ENCODE assay signal across 1 cellular context in genomic region chr3:58143417-58144055, GRCh38.
TF ChIP-seq lines count a peak whose summit lies in the region.

No MANE protein-coding gene starts in this region.

TF ChIP-seq in HepG2, 621 proteins besides CTCF, POLR2A, EP300 and RAD21 (continued from another document and continues in another):
- no peak for TF ChIP-seq ZHX1 (CRISPR knock-in tag; IDR thresholded peaks at IDR 0.05; ENCODE audit: low read depth)
- TF ChIP-seq CSRNP1 (CRISPR knock-in tag; IDR thresholded peaks at IDR 0.05) = no peak
- TF ChIP-seq ZNF124 (CRISPR knock-in tag; IDR thresholded peaks at IDR 0.05) = no peak
- no peak for TF ChIP-seq POLR2AphosphoS2 (IDR thresholded peaks at IDR 0.05; ENCODE audit: low read depth, low read length)
- TF ChIP-seq HNRNPL (IDR thresholded peaks at IDR 0.05; ENCODE audit: low read depth, low read length) = no peak
- TF ChIP-seq ZC3H4 (CRISPR knock-in tag; IDR thresholded peaks at IDR 0.05; ENCODE audit: borderline replicate concordance) = no peak
- TF ChIP-seq ZNF24 (IDR thresholded peaks at IDR 0.05) = no peak
- no peak for TF ChIP-seq TEAD3 (CRISPR knock-in tag; optimal IDR thresholded peaks at IDR 0.05; ENCODE audit: borderline replicate concordance)
- TF ChIP-seq HDAC2 (CRISPR knock-in tag; IDR thresholded peaks at IDR 0.05) = peak; percentile 57; the same call in 1 of the 2 replicates
- no peak for TF ChIP-seq PHF8 (CRISPR knock-in tag; IDR thresholded peaks at IDR 0.05)
- TF ChIP-seq TFDP1 (CRISPR knock-in tag; IDR thresholded peaks at IDR 0.05; ENCODE audit: borderline replicate concordance) = no peak
- peak; percentile 66 for TF ChIP-seq BCL6 (CRISPR knock-in tag; IDR thresholded peaks at IDR 0.05)
- no peak for TF ChIP-seq ZNF746 (CRISPR knock-in tag; IDR thresholded peaks at IDR 0.05)
- 0 out of 2 replicates have a peak, but pooled peaks have one; percentile 21 for TF ChIP-seq MIER2 (CRISPR knock-in tag; IDR thresholded peaks at IDR 0.05)
- TF ChIP-seq ZNF331 (CRISPR knock-in tag; IDR thresholded peaks at IDR 0.05) = peak; percentile 75
- no peak for TF ChIP-seq HNRNPUL1 (IDR thresholded peaks at IDR 0.05; ENCODE audit: low read depth, low read length)
- no peak for TF ChIP-seq ZNF160 (CRISPR knock-in tag; IDR thresholded peaks at IDR 0.05)
- TF ChIP-seq NR2C2 (CRISPR knock-in tag; IDR thresholded peaks at IDR 0.05; ENCODE audit: borderline replicate concordance) = peak; percentile 57; the same call in 1 of the 2 replicates
- TF ChIP-seq PAX8 (CRISPR knock-in tag; IDR thresholded peaks at IDR 0.05; ENCODE audit: borderline replicate concordance) = no peak
- no peak for TF ChIP-seq CREB3 (CRISPR knock-in tag; IDR thresholded peaks at IDR 0.05)
- TF ChIP-seq ETV5 (CRISPR knock-in tag; IDR thresholded peaks at IDR 0.05; ENCODE audit: borderline replicate concordance) = no peak
- no peak for TF ChIP-seq ZNF772 (CRISPR knock-in tag; IDR thresholded peaks at IDR 0.05)
- TF ChIP-seq ZNF567 (CRISPR knock-in tag; IDR thresholded peaks at IDR 0.05; ENCODE audit: borderline replicate concordance) = no peak
- TF ChIP-seq KDM5A (IDR thresholded peaks at IDR 0.05; ENCODE audit: borderline replicate concordance, low read length) = no peak
- no peak for TF ChIP-seq ZNF709 (CRISPR knock-in tag; IDR thresholded peaks at IDR 0.05)
- no peak for TF ChIP-seq ZSCAN22 (CRISPR knock-in tag; IDR thresholded peaks at IDR 0.05)
- TF ChIP-seq NR3C1 (CRISPR knock-in tag; IDR thresholded peaks at IDR 0.05) = no peak
- TF ChIP-seq RARG (CRISPR knock-in tag; IDR thresholded peaks at IDR 0.05; ENCODE audit: low read depth) = no peak
- TF ChIP-seq USF2 (IDR thresholded peaks at IDR 0.05; ENCODE audit: low read depth, low read length) = no peak
- no peak for TF ChIP-seq USF2 (CRISPR knock-in tag; IDR thresholded peaks at IDR 0.05; ENCODE audit: borderline replicate concordance)
- TF ChIP-seq FOXO4 (CRISPR knock-in tag; conservative IDR thresholded peaks at IDR 0.05) = no peak
- TF ChIP-seq RNF2 (conservative IDR thresholded peaks at IDR 0.05; ENCODE audit: low read depth) = no peak
- no peak for TF ChIP-seq ZBTB25 (CRISPR knock-in tag; IDR thresholded peaks at IDR 0.05)
- no peak for TF ChIP-seq ZNF354B (CRISPR knock-in tag; IDR thresholded peaks at IDR 0.05)
- no peak for TF ChIP-seq MBD4 (IDR thresholded peaks at IDR 0.05; ENCODE audit: borderline replicate concordance, low read length)
- TF ChIP-seq KDM4B (CRISPR knock-in tag; IDR thresholded peaks at IDR 0.05) = no peak
- no peak for TF ChIP-seq TERF1 (CRISPR knock-in tag; IDR thresholded peaks at IDR 0.05)
- TF ChIP-seq PRMT3 (CRISPR knock-in tag; IDR thresholded peaks at IDR 0.05; ENCODE audit: borderline replicate concordance, low read depth) = no peak
- no peak; the same call in 1 of the 2 replicates for TF ChIP-seq GFI1 (CRISPR knock-in tag; IDR thresholded peaks at IDR 0.05; ENCODE audit: borderline replicate concordance)
- TF ChIP-seq ZFP1 (CRISPR knock-in tag; IDR thresholded peaks at IDR 0.05) = no peak
- no peak for TF ChIP-seq EED (CRISPR knock-in tag; IDR thresholded peaks at IDR 0.05)
- no peak for TF ChIP-seq ZNF451 (CRISPR knock-in tag; IDR thresholded peaks at IDR 0.05)
- peak; percentile 83 for TF ChIP-seq ZNF687 (CRISPR knock-in tag; IDR thresholded peaks at IDR 0.05)
- TF ChIP-seq HMGA1 (CRISPR knock-in tag; conservative IDR thresholded peaks at IDR 0.05) = no peak
- TF ChIP-seq XRCC5 (optimal IDR thresholded peaks at IDR 0.05; ENCODE audit: low read length) = peak; percentile 76
- TF ChIP-seq ZNF337 (CRISPR knock-in tag; IDR thresholded peaks at IDR 0.05; ENCODE audit: borderline replicate concordance, low read depth) = no peak
- no peak for TF ChIP-seq AGO1 (IDR thresholded peaks at IDR 0.05; ENCODE audit: low read depth, low read length, poor library complexity, severe bottlenecking)
- TF ChIP-seq ZNF30 (CRISPR knock-in tag; IDR thresholded peaks at IDR 0.05) = no peak
- no peak for TF ChIP-seq ZNF362 (CRISPR knock-in tag; IDR thresholded peaks at IDR 0.05; ENCODE audit: borderline replicate concordance)
- TF ChIP-seq MED8 (CRISPR knock-in tag; IDR thresholded peaks at IDR 0.05; ENCODE audit: insufficient replicate concordance) = no peak
- TF ChIP-seq JUND (CRISPR knock-in tag; IDR thresholded peaks at IDR 0.05) = no peak
- TF ChIP-seq SAP130 (CRISPR knock-in tag; IDR thresholded peaks at IDR 0.05; ENCODE audit: low read depth) = peak; percentile 60
- no peak for TF ChIP-seq MIER3 (CRISPR knock-in tag; IDR thresholded peaks at IDR 0.05; ENCODE audit: borderline replicate concordance)
- no peak for TF ChIP-seq HOXA5 (CRISPR knock-in tag; IDR thresholded peaks at IDR 0.05)
- no peak for TF ChIP-seq ASH2L (IDR thresholded peaks at IDR 0.05; ENCODE audit: insufficient read length, low read depth, low read length)
